Comparison of ENCODE assay signal across 16 cellular contexts in genomic region chr7:38307640-38308039, GRCh38.
"Had no signal": no experiment of that assay in that cellular context is flagged by ENCODE, and none has a peak within 500 bp of the region (broad histone marks: within the 10 kb centered on the region; RNA-seq: fewer than 3 reads in every experiment).

No MANE protein-coding gene starts in this region.

- H3K27ac ChIP-seq: cardiac muscle cell, dorsolateral prefrontal cortex, hepatocyte had no signal

- H3K36me3 ChIP-seq: cardiac muscle cell, thyroid gland had no signal

- H3K4me3 ChIP-seq: cardiac muscle cell, dorsolateral prefrontal cortex, hepatocyte, thyroid gland had no signal

- H3K27ac Mint-ChIP-seq: activated T-helper 1 cell treated with anti-CD3 and anti-CD28 coated beads, Interleukin-12 subunit alpha, Interleukin-12 subunit beta, Interleukin-2, Interleukin-4 antibody, amounts not matched to agents 30 ng/mL and 10 ng/mL and 1 ng/mL, durations not matched to agents 14 hours and 24 hours and 36 hours; stimulated activated naive B cell treated with anti-CD40 and anti-IgM and Interleukin-4, amounts not matched to agents 10 μg/mL and 1 μg/mL and 100 μg/mL, for 72 hours had no signal

- H3K4me3 Mint-ChIP-seq: activated T-helper 1 cell treated with anti-CD3 and anti-CD28 coated beads, Interleukin-12 subunit alpha, Interleukin-12 subunit beta, Interleukin-2, Interleukin-4 antibody, amounts not matched to agents 30 ng/mL and 10 ng/mL and 1 ng/mL, durations not matched to agents 14 hours and 24 hours and 36 hours; stimulated activated naive B cell treated with anti-CD40 and anti-IgM and Interleukin-4, amounts not matched to agents 10 μg/mL and 1 μg/mL and 100 μg/mL, for 72 hours; T-helper 1 cell treated with Interleukin-12 subunit alpha and Interleukin-12 subunit beta and Interleukin-4 antibody, amounts not matched to agents 30 μg/mL and 1 μg/mL, for 36 hours had no signal

- H3K36me3 Mint-ChIP-seq: activated naive CD8-positive, alpha-beta T cell treated with anti-CD3 and anti-CD28 coated beads, Interleukin-2, amount 10 ng/mL, durations not matched to agents 7 days and 5 days; naive thymus-derived CD8-positive, alpha-beta T cell; stimulated activated naive B cell treated with anti-CD40 and anti-IgM and Interleukin-4, amounts not matched to agents 10 μg/mL and 1 μg/mL and 100 μg/mL, for 72 hours had no signal

- H3K9me3 ChIP-seq: thyroid gland had no signal

- H3K4me2 ChIP-seq: hepatocyte had no signal

- H3K27me3 Mint-ChIP-seq: activated naive CD8-positive, alpha-beta T cell treated with anti-CD3 and anti-CD28 coated beads, Interleukin-2, amount 10 ng/mL, durations not matched to agents 7 days and 5 days; naive thymus-derived CD8-positive, alpha-beta T cell had no signal

- H3K9me3 Mint-ChIP-seq: activated naive CD8-positive, alpha-beta T cell treated with anti-CD3 and anti-CD28 coated beads, Interleukin-2, amount 10 ng/mL, durations not matched to agents 7 days and 5 days; activated T-helper 1 cell treated with anti-CD3 and anti-CD28 coated beads, Interleukin-12 subunit alpha, Interleukin-12 subunit beta, Interleukin-2, Interleukin-4 antibody, amounts not matched to agents 30 ng/mL and 10 ng/mL and 1 ng/mL, durations not matched to agents 14 hours and 24 hours and 36 hours; stimulated activated naive B cell treated with anti-CD40 and anti-IgM and Interleukin-4, amounts not matched to agents 10 μg/mL and 1 μg/mL and 100 μg/mL, for 72 hours; T-helper 1 cell treated with Interleukin-12 subunit alpha and Interleukin-12 subunit beta and Interleukin-4 antibody, amounts not matched to agents 30 μg/mL and 1 μg/mL, for 36 hours had no signal

- H3K27me3 ChIP-seq: cardiac muscle cell, hepatocyte, thyroid gland had no signal

- DNase-seq: activated CD4-positive, alpha-beta T cell treated with anti-CD3 and anti-CD28 coated beads for 1 hour; activated naive CD4-positive, alpha-beta T cell; activated naive CD8-positive, alpha-beta T cell treated with anti-CD3 and anti-CD28 coated beads, Interleukin-2, amount 10 ng/mL, durations not matched to agents 7 days and 5 days; activated T-cell treated with anti-CD3 and anti-CD28 coated beads for 4 hours; amygdala; dorsolateral prefrontal cortex; left cardiac atrium; mesendoderm; nucleus accumbens; stimulated activated naive B cell treated with anti-CD40 and anti-IgM and Interleukin-4, amounts not matched to agents 10 μg/mL and 1 μg/mL and 100 μg/mL, for 72 hours; thyroid gland had no signal
